ENCODE assay signal across 12 cellular contexts in the genomic region with DNA sequence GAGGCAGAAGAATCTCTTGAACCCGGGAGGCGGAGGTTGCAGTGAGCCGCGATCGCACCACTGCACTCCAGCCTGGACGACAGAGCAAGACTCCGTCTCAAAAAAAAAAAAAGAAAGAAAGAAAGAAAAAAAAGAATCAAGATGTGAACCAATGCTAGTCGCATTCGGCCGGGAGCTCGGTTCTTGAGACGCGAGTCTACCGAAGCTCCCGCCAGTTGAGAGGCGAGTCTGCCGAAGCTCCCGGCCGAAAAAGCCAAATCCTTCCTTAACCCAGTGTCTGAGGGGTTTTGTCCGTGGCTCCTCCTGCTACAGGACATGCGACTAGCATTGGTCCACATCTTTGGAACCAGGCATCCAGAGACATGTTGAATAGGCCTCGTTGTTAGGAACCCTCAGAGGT. TPM values are rescaled to one million over a fixed set of nuclear protein-coding genes. Genes with fewer than 3 reads are reported as not detected.
"Had no signal": no experiment of that assay in that cellular context is flagged by ENCODE, and none has a peak within 500 bp of the region (broad histone marks: within the 10 kb centered on the region; RNA-seq: fewer than 3 reads in every experiment).

No MANE protein-coding gene starts in this region.

RNA-seq across cellular contexts. Expression of a gene that starts 1.5 kb away (rescaled TPM):
- total RNA-seq: activated CD4-positive, alpha-beta T cell treated with anti-CD3 and anti-CD28 coated beads for 36 hours; activated CD4-positive, alpha-beta T cell treated with anti-CD3 and anti-CD28 coated beads, Interleukin-2, amount 10 ng/mL, durations not matched to agents 7 days and 5 days; activated CD8-positive, alpha-beta T cell treated with anti-CD3 and anti-CD28 coated beads, Interleukin-2, amount 10 ng/mL, durations not matched to agents 7 days and 5 days; activated naive CD8-positive, alpha-beta T cell treated with anti-CD3 and anti-CD28 coated beads, Interleukin-2, amount 10 ng/mL, durations not matched to agents 7 days and 5 days; activated T-helper 2 cell treated with anti-CD3 and anti-CD28 coated beads, Interferon-gamma antibody, Interleukin-2, Interleukin-4, amounts not matched to agents 10 μg/mL and 5 μg/mL and 100 μg/mL, durations not matched to agents 14 hours and 24 hours and 36 hours; NCI-H460; PC-3; T-helper 1 cell treated with Interleukin-12 subunit alpha and Interleukin-12 subunit beta and Interleukin-4 antibody, amounts not matched to agents 30 ng/mL and 1 ng/mL, for 36 hours; T-helper 2 cell treated with Interferon-gamma antibody and Interleukin-4, amounts not matched to agents 100 ng/mL and 5 ng/mL, for 36 hours had no signal

RNA-seq across cellular contexts. Expression of a gene that starts 13.8 kb away (rescaled TPM):
- total RNA-seq: activated CD4-positive, alpha-beta T cell treated with anti-CD3 and anti-CD28 coated beads for 36 hours; activated CD4-positive, alpha-beta T cell treated with anti-CD3 and anti-CD28 coated beads, Interleukin-2, amount 10 ng/mL, durations not matched to agents 7 days and 5 days; activated T-helper 2 cell treated with anti-CD3 and anti-CD28 coated beads, Interferon-gamma antibody, Interleukin-2, Interleukin-4, amounts not matched to agents 10 μg/mL and 5 μg/mL and 100 μg/mL, durations not matched to agents 14 hours and 24 hours and 36 hours; bronchial epithelial cell; NCI-H460; PC-3; Peyer's patch; Right ventricle myocardium superior; T-helper 1 cell treated with Interleukin-12 subunit alpha and Interleukin-12 subunit beta and Interleukin-4 antibody, amounts not matched to agents 30 ng/mL and 1 ng/mL, for 36 hours; T-helper 2 cell treated with Interferon-gamma antibody and Interleukin-4, amounts not matched to agents 100 ng/mL and 5 ng/mL, for 36 hours had no signal

RNA-seq across cellular contexts. Expression of a gene that starts 56.5 kb away (rescaled TPM):
- total RNA-seq: activated CD4-positive, alpha-beta T cell treated with anti-CD3 and anti-CD28 coated beads for 36 hours; activated CD4-positive, alpha-beta T cell treated with anti-CD3 and anti-CD28 coated beads, Interleukin-2, amount 10 ng/mL, durations not matched to agents 7 days and 5 days; activated CD8-positive, alpha-beta T cell treated with anti-CD3 and anti-CD28 coated beads, Interleukin-2, amount 10 ng/mL, durations not matched to agents 7 days and 5 days; activated T-helper 2 cell treated with anti-CD3 and anti-CD28 coated beads, Interferon-gamma antibody, Interleukin-2, Interleukin-4, amounts not matched to agents 10 μg/mL and 5 μg/mL and 100 μg/mL, durations not matched to agents 14 hours and 24 hours and 36 hours; NCI-H460; PC-3; T-helper 1 cell treated with Interleukin-12 subunit alpha and Interleukin-12 subunit beta and Interleukin-4 antibody, amounts not matched to agents 30 ng/mL and 1 ng/mL, for 36 hours; T-helper 2 cell treated with Interferon-gamma antibody and Interleukin-4, amounts not matched to agents 100 ng/mL and 5 ng/mL, for 36 hours had no signal
